ENCODE assay signal across 10 cellular contexts in the genomic region with DNA sequence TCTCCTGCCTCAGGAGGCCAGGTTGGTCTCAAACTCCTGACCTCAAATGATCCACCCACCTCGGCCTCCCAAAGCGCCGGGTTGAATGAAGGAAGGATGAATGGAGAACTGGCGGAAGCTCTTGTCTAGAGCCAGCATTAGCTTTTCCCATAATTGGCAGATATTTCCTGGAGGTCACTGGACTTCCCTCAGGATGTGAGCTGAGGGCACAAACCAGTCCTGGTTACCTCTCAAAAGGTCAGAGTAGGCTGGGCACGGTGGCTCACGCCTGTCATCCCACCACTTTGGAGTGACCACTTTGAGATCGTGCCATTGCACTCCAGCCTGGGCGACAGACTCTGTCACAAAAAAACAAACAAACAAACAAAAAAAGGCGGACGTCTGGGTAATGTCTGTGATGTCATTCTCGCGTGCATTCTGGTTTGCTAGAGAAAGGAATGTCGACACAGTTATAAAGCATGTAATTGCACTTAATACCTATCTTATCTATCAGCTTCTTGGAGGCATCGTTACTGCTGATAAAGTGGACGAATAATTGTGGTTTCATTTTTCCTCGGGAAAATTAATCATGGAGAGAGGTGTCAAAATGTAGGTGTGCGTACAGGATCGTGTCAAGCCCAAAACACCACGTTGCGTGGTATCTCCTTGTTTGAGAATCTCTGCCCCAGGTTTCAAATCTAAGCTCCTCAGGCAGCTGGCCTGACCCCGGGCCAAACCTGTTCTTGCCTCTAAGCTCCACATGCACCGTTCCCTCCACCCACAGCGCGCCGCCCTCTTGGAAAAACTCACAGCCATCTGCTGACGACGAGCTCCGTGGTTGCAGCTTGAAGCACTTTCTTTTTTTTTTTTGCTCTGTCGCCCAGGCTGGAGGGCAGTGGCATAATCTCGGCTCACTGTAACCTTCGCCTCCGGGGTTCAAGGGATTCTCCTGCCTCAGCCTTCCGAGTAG. TPM values are rescaled to one million over a fixed set of nuclear protein-coding genes. Genes with fewer than 3 reads are reported as not detected.
DNase-seq lines count a peak whose midpoint lies in the region; ATAC-seq, FAIRE-seq and TF ChIP-seq lines count a peak whose summit lies in the region.
"Had no signal": no experiment of that assay in that cellular context is flagged by ENCODE, and none has a peak within 500 bp of the region (broad histone marks: within the 10 kb centered on the region; RNA-seq: fewer than 3 reads in every experiment).

No MANE protein-coding gene starts in this region.

- peaks cover 30% of the 10 kb centered on the region for H3K4me1 Mint-ChIP-seq in CD8-positive, alpha-beta T cell (ENCODE audit: low read depth)
- peaks cover 27% of the 10 kb centered on the region for H3K4me1 Mint-ChIP-seq in activated naive CD8-positive, alpha-beta T cell treated with anti-CD3 and anti-CD28 coated beads for 36 hours
- H3K4me1 Mint-ChIP-seq in mesothelial cell of epicardium (peaks cover 2% of the 10 kb centered on the region), endodermal cell (peaks cover 5% of the 10 kb centered on the region)

- ATAC-seq in CD8-positive, alpha-beta T cell, result no peak
- no peak for ATAC-seq in HG02588 (IDR thresholded peaks at IDR 0.05; ENCODE audit: unreplicated experiment)

- H3K27me3 Mint-ChIP-seq in CD8-positive, alpha-beta T cell (ENCODE audit: low read depth), result peaks cover 7% of the 10 kb centered on the region
- H3K27me3 Mint-ChIP-seq in activated naive CD8-positive, alpha-beta T cell treated with anti-CD3 and anti-CD28 coated beads for 36 hours, result peaks cover 47% of the 10 kb centered on the region
- H3K27me3 Mint-ChIP-seq in mesothelial cell of epicardium (ENCODE audit: low read depth) (no peaks in the 10 kb centered on the region), endodermal cell (ENCODE audit: insufficient read depth) (no peaks in the 10 kb centered on the region)

- no peaks in the 10 kb centered on the region for H3K36me3 ChIP-seq in CD8-positive, alpha-beta T cell (ENCODE audit: insufficient read depth, low read length)
- peaks cover 6% of the 10 kb centered on the region for H3K36me3 ChIP-seq in endodermal cell (ENCODE audit: control insufficient read depth, insufficient read depth, low read length)

- peak overlapping the region; percentile 51 for H3K4me3 Mint-ChIP-seq in CD8-positive, alpha-beta T cell
- H3K4me3 Mint-ChIP-seq in activated naive CD8-positive, alpha-beta T cell treated with anti-CD3 and anti-CD28 coated beads for 36 hours, result peak overlapping the region; percentile 59
- no peak overlapping the region for H3K4me3 Mint-ChIP-seq in mesothelial cell of epicardium
- H3K4me3 Mint-ChIP-seq in endodermal cell, result no peak overlapping the region

- no peak for TF ChIP-seq CTCF in CD8-positive, alpha-beta T cell (IDR thresholded peaks at IDR 0.05)
- TF ChIP-seq CTCF in mesothelial cell of epicardium (IDR thresholded peaks at IDR 0.05; ENCODE audit: unreplicated experiment) (no peak), endodermal cell (conservative IDR thresholded peaks at IDR 0.05) (no peak)

- H3K27me3 ChIP-seq in CD8-positive, alpha-beta T cell (ENCODE audit: insufficient read depth, low read length), result no peaks in the 10 kb centered on the region
- no peaks in the 10 kb centered on the region for H3K27me3 ChIP-seq in endodermal cell (ENCODE audit: control insufficient read depth, insufficient read depth, low read length, poor library complexity, severe bottlenecking)

- no peak overlapping the region for H3K9ac ChIP-seq in endodermal cell (ENCODE audit: extremely low read depth, low read length, poor library complexity, severe bottlenecking)

- no peaks in the 10 kb centered on the region for H3K36me3 Mint-ChIP-seq in CD8-positive, alpha-beta T cell
- H3K36me3 Mint-ChIP-seq in activated naive CD8-positive, alpha-beta T cell treated with anti-CD3 and anti-CD28 coated beads for 36 hours, result peaks cover 10% of the 10 kb centered on the region
- H3K36me3 Mint-ChIP-seq in mesothelial cell of epicardium (peaks cover 19% of the 10 kb centered on the region), endodermal cell (ENCODE audit: low read depth) (peaks cover 33% of the 10 kb centered on the region)

- peak in 1 of 7 experiments; percentile 23 for DNase-seq in CD8-positive, alpha-beta T cell
- DNase-seq in HT1080 (ENCODE audit: low read depth), result peak; percentile 36
- no peak for DNase-seq in activated naive CD8-positive, alpha-beta T cell treated with anti-CD3 and anti-CD28 coated beads for 36 hours
- no peak for DNase-seq in mesothelial cell of epicardium (ENCODE audit: low spot score in 2 of 2, unreplicated experiment in 2 of 2)
- DNase-seq in LoVo (ENCODE audit: low spot score), result no peak
- no peak for DNase-seq in endodermal cell
- no peak for DNase-seq in H54 (ENCODE audit: insufficient read length, low spot score)
- DNase-seq: foreskin melanocyte, NCI-H1105 treated with DMSO at 0.1 percent for 48 hours had no signal

- intact Hi-C loops in CD8-positive, alpha-beta T cell (cut with DNase I, micrococcal nuclease), result loop anchor here (1.0 kb wide), 2 partner anchors 24 to 29 kb away; no protein-coding TSS in a partner anchor

- peak overlapping the region; percentile 55 for H3K27ac Mint-ChIP-seq in CD8-positive, alpha-beta T cell
- H3K27ac Mint-ChIP-seq in activated naive CD8-positive, alpha-beta T cell treated with anti-CD3 and anti-CD28 coated beads for 36 hours, result peak overlapping the region; percentile 62
- H3K27ac Mint-ChIP-seq in mesothelial cell of epicardium (peak overlapping the region; percentile 6), endodermal cell (no peak overlapping the region)

- no peak for TF ChIP-seq POLR2A in H54 (IDR thresholded peaks at IDR 0.05; ENCODE audit: low read depth, low read length)

- H3K27ac ChIP-seq in CD8-positive, alpha-beta T cell (ENCODE audit: low read depth, low read length), result no peak overlapping the region
- H3K27ac ChIP-seq in endodermal cell (ENCODE audit: low read depth, low read length), result no peak overlapping the region

- peaks cover 39% of the 10 kb centered on the region for H3K4me1 ChIP-seq in CD8-positive, alpha-beta T cell (ENCODE audit: insufficient read depth, low read length)
- H3K4me1 ChIP-seq in endodermal cell (ENCODE audit: control insufficient read depth, insufficient read depth, low read length), result no peaks in the 10 kb centered on the region

- WGBS in endodermal cell (ENCODE audit: insufficient coverage in 1 of 2, insufficient read length in 1 of 2), 2 experiments, result 92 to 95% methylated on average over 28 to 33 of the region's 33 CpGs

- CTCF ChIA-PET in CD8-positive, alpha-beta T cell (lab: Charles Lee), result interaction anchor here (0.6 to 2.3 kb wide), 3 partner anchors 91 to 169 kb away, joined by 3 to 9 read pairs (median 4); no protein-coding TSS in a partner anchor

- H3K4me3 ChIP-seq in CD8-positive, alpha-beta T cell (ENCODE audit: low read depth, low read length), result no peak overlapping the region
- H3K4me3 ChIP-seq in endodermal cell (ENCODE audit: low read length), result no peak overlapping the region

- H3K9me3 Mint-ChIP-seq in CD8-positive, alpha-beta T cell, result no peaks in the 10 kb centered on the region
- peaks cover 5% of the 10 kb centered on the region for H3K9me3 Mint-ChIP-seq in activated naive CD8-positive, alpha-beta T cell treated with anti-CD3 and anti-CD28 coated beads for 36 hours
- H3K9me3 Mint-ChIP-seq in mesothelial cell of epicardium (no peaks in the 10 kb centered on the region), endodermal cell (no peaks in the 10 kb centered on the region)

- H3K9me3 ChIP-seq in CD8-positive, alpha-beta T cell (ENCODE audit: low read length), result no peaks in the 10 kb centered on the region
- H3K9me3 ChIP-seq in endodermal cell (ENCODE audit: control insufficient read depth, low read length), result no peaks in the 10 kb centered on the region

- POLR2A ChIA-PET in CD8-positive, alpha-beta T cell (lab: Charles Lee), result interaction anchor here (0.8 to 1.9 kb wide), 6 partner anchors 19 to 75 kb away, joined by 3 to 5 read pairs (median 4); a partner anchor contains a TSS

- FAIRE-seq in H54 (lab: Jason Lieb, UNC), result no peak

RNA-seq across cellular contexts. Expression of a gene that starts 6.4 kb away (rescaled TPM):
- 10 to 100 TPM; 15.4 to 15.9 TPM for total RNA-seq in CD8-positive, alpha-beta T cell
- total RNA-seq in HT1080 (2014; rRNA removed; shearing (Covaris generic)), result 82.8 and 88.5 TPM in 2 replicates
- 77.2 and 86.3 TPM in 2 replicates for polyA plus RNA-seq in HT1080 (2015; cell fraction: cytosol; rRNA removed)
- polyA plus RNA-seq in HT1080 (2015; cell fraction: nucleus; rRNA removed), result 30.8 and 31.9 TPM in 2 replicates
- total RNA-seq in activated naive CD8-positive, alpha-beta T cell treated with anti-CD3 and anti-CD28 coated beads for 36 hours, result 10 to 100 TPM; 13.5 to 14.0 TPM
- total RNA-seq in mesothelial cell of epicardium (38.2 to 41.9 TPM (median 41.3 TPM) in 3 replicates), endodermal cell (10 to 100 TPM; 50.5 to 52.3 TPM)
- 44.9 TPM for polyA plus RNA-seq in endodermal cell (2013, experiment 1 of 2)
- 43.6 TPM for polyA plus RNA-seq in endodermal cell (2013, experiment 2 of 2)

RNA-seq across cellular contexts. Expression of a gene that starts 30.0 kb away (rescaled TPM):
- 10 to 100 TPM in 1 of 2 experiments, 1 to 10 TPM in 1; 9.1 to 11.4 TPM for total RNA-seq in CD8-positive, alpha-beta T cell
- 50.6 and 61.0 TPM in 2 replicates for total RNA-seq in HT1080 (2014; rRNA removed; shearing (Covaris generic))
- polyA plus RNA-seq in HT1080 (2015; cell fraction: cytosol; rRNA removed), result 64.0 and 68.4 TPM in 2 replicates
- 97.1 and 98.5 TPM in 2 replicates for polyA plus RNA-seq in HT1080 (2015; cell fraction: nucleus; rRNA removed)
- total RNA-seq in activated naive CD8-positive, alpha-beta T cell treated with anti-CD3 and anti-CD28 coated beads for 36 hours, result 10 to 100 TPM; 10.5 to 11.7 TPM
- total RNA-seq in mesothelial cell of epicardium, result 144 to 149 TPM (median 147 TPM) in 3 replicates
- total RNA-seq in endodermal cell, result 10 to 100 TPM; 75.5 to 90.0 TPM
- 32.2 TPM for polyA plus RNA-seq in endodermal cell (2013, experiment 1 of 2)
- polyA plus RNA-seq in endodermal cell (2013, experiment 2 of 2), result 32.5 TPM

RNA-seq across cellular contexts. Expression of a gene that starts 54.0 kb away (rescaled TPM):
- total RNA-seq in CD8-positive, alpha-beta T cell, result 100 to 1,000 TPM; 204 to 221 TPM
- 35.3 and 46.9 TPM in 2 replicates for total RNA-seq in HT1080 (2014; rRNA removed; shearing (Covaris generic))
- polyA plus RNA-seq in HT1080 (2015; cell fraction: cytosol; rRNA removed), result 27.7 and 30.3 TPM in 2 replicates
- 29.7 and 30.8 TPM in 2 replicates for polyA plus RNA-seq in HT1080 (2015; cell fraction: nucleus; rRNA removed)
- total RNA-seq in activated naive CD8-positive, alpha-beta T cell treated with anti-CD3 and anti-CD28 coated beads for 36 hours, result 10 to 100 TPM; 18.1 to 18.2 TPM
- total RNA-seq in mesothelial cell of epicardium (22.4 to 23.5 TPM (median 22.5 TPM) in 3 replicates), endodermal cell (10 to 100 TPM; 22.2 to 30.0 TPM)
- polyA plus RNA-seq in endodermal cell (2013, experiment 1 of 2), result 21.5 TPM
- 19.5 TPM for polyA plus RNA-seq in endodermal cell (2013, experiment 2 of 2)

Comparison
In these comparisons a context has a peak if more than half of its experiments do, and no peak if none do; other contexts are left out.
1. H3K4me3 Mint-ChIP-seq: peak in CD8-positive, alpha-beta T cell (single experiment) and activated naive CD8-positive, alpha-beta T cell treated with anti-CD3 and anti-CD28 coated beads for 36 hours (single experiment); none in mesothelial cell of epicardium (single experiment) and endodermal cell (single experiment).